Comparison of ENCODE assay signal across 10 cellular contexts in genomic region chr6:43436577-43437282, GRCh38. TPM values are rescaled to one million over a fixed set of nuclear protein-coding genes. Genes with fewer than 3 reads are reported as not detected.
A peak's percentile ranks its signal among the peaks of the same experiment; 100 is the strongest.
DNase-seq lines count a peak whose midpoint lies in the region; ATAC-seq, FAIRE-seq and TF ChIP-seq lines count a peak whose summit lies in the region.
"Had no signal": no experiment of that assay in that cellular context is flagged by ENCODE, and none has a peak within 500 bp of the region (broad histone marks: within the 10 kb centered on the region; RNA-seq: fewer than 3 reads in every experiment).

No MANE protein-coding gene starts in this region.

- TF ChIP-seq RAD21 in A549 (conservative IDR thresholded peaks at IDR 0.05 in 1 of 2, IDR thresholded peaks at IDR 0.05 in 1 of 2), result no peak

- H3K9me3 ChIP-seq in A549, result no peaks in the 10 kb centered on the region

- POLR2A ChIA-PET in A549 (lab: Yijun Ruan, JAX), result interaction anchor here (0.6 to 2.2 kb wide), 3 partner anchors 9 to 67 kb away, joined by 3 to 14 read pairs (median 5); partner anchors contain the start of genes ABCC10 and ZNF318

- DNase-seq in A549 (ENCODE audit: low read depth in 1 of 2, low spot score in 1 of 2) (peak; percentile 48 to 62), HuH-7.5 (ENCODE audit: low spot score) (peak; percentile 79), dermis microvascular lymphatic vessel endothelial cell (ENCODE audit: low read depth in 2 of 2) (peak; percentile 65 to 73), mucosa of gallbladder (ENCODE audit: low spot score) (peak; percentile 25), NOMO-1 treated with DMSO at 0.1 percent for 48 hours (lab: John Stamatoyannopoulos, UW; ENCODE audit: unreplicated experiment) (no peak), COR-L47 (lab: John Stamatoyannopoulos, UW) (no peak), NCI-H1436 treated with DMSO at 0.1 percent for 48 hours (lab: John Stamatoyannopoulos, UW) (no peak)
- no peak for DNase-seq in activated CD8-positive, alpha-beta memory T cell treated with anti-CD3 and anti-CD28 coated beads, Interleukin-2, amount 50 U/mL, for 48 hours
- DNase-seq: DND-41, hypothalamus had no signal

- TF ChIP-seq CTCF in A549 (IDR thresholded peaks at IDR 0.05), result no peak

- TF ChIP-seq POLR2A in A549 (IDR thresholded peaks at IDR 0.05; ENCODE audit: low read length), result no peak

- CTCF ChIA-PET in A549 (lab: Yijun Ruan, JAX), result interaction anchor here (1.1 to 1.4 kb wide), 8 partner anchors 9 to 265 kb away, joined by 3 to 5 read pairs (median 4); partner anchors contain the start of gene CRIP3

- WGBS in A549 (ENCODE audit: missing lambda C conversion rate), result 35% methylated on average over 5 of the region's 5 CpGs

- FAIRE-seq in A549 (lab: Jason Lieb, UNC), result no peak

- H3K27ac ChIP-seq in A549, result peak overlapping the region; percentile 47 to 70; a peak in 4 of 6 replicates

- ATAC-seq in A549, result peak; percentile 55 to 79; a peak in 3 of 6 replicates

- H3K4me1 ChIP-seq in A549, result peaks cover 20% of the 10 kb centered on the region

- no peak for TF ChIP-seq EP300 in A549 (IDR thresholded peaks at IDR 0.05)

- peak overlapping the region; percentile 69 for H3K4me2 ChIP-seq in A549

- no peak overlapping the region for H3K4me3 ChIP-seq in A549

TF ChIP-seq in A549, 52 proteins besides CTCF, POLR2A, EP300 and RAD21:
- no peak for TF ChIP-seq GATA3 (IDR thresholded peaks at IDR 0.05; ENCODE audit: borderline replicate concordance)
- TF ChIP-seq FOSL2 (IDR thresholded peaks at IDR 0.05), result no peak
- peak; percentile 31; the same call in 1 of the 2 replicates for TF ChIP-seq FOSL2 (CRISPR knock-in tag; IDR thresholded peaks at IDR 0.05)
- TF ChIP-seq JUN (IDR thresholded peaks at IDR 0.05), result 0 out of 5 replicates have a peak, but pooled peaks of 1 of the 2 experiments have one; percentile 20

RNA-seq across cellular contexts. Expression of gene ABCC10, which starts 9.4 kb away (rescaled TPM):
- polyA plus RNA-seq in A549 (2011; rRNA removed), result 6.8 and 8.5 TPM in 2 replicates
- polyA plus RNA-seq in A549 (2012; cell fraction: cytosol; rRNA removed), result 11.0 and 13.5 TPM in 2 replicates
- polyA plus RNA-seq in A549 (2012; cell fraction: nucleus; rRNA removed), result 38.8 and 53.0 TPM in 2 replicates
- polyA plus RNA-seq in A549 (2017; fragmentation: RNase III; extraction: RNeasy Plus Mini Kit Qiagen cat#74134 plus additional on column Dnase treatment), result 8.9 to 10.5 TPM (median 9.3 TPM) in 3 replicates
- 12.4 and 14.1 TPM in 2 replicates for polyA minus RNA-seq in A549 (2011; rRNA and poly(A)+ RNA removed)
- total RNA-seq in dermis microvascular lymphatic vessel endothelial cell, result 11.7 and 15.7 TPM in 2 replicates
- 46.8 TPM for total RNA-seq in mucosa of gallbladder

RNA-seq across cellular contexts. Expression of gene DLK2, which starts 18.6 kb away (rescaled TPM):
- polyA plus RNA-seq in A549 (2011; rRNA removed) (2.9 and 3.4 TPM in 2 replicates), A549 (2017; fragmentation: RNase III; extraction: RNeasy Plus Mini Kit Qiagen cat#74134 plus additional on column Dnase treatment) (2.2 to 2.6 TPM (median 2.5 TPM) in 3 replicates)
- polyA plus RNA-seq in A549 (2012; cell fraction: cytosol; rRNA removed), result 11.1 and 13.5 TPM in 2 replicates
- 14.6 and 15.5 TPM in 2 replicates for polyA plus RNA-seq in A549 (2012; cell fraction: nucleus; rRNA removed)
- 2.6 and 4.0 TPM in 2 replicates for polyA minus RNA-seq in A549 (2011; rRNA and poly(A)+ RNA removed)
- total RNA-seq in dermis microvascular lymphatic vessel endothelial cell (0.39 and 0.76 TPM in 2 replicates), mucosa of gallbladder (0.37 TPM)

RNA-seq across cellular contexts. Expression of gene TJAP1, which starts 40.6 kb away (rescaled TPM):
- polyA plus RNA-seq in A549 (2011; rRNA removed) (12.7 and 15.7 TPM in 2 replicates), A549 (2017; fragmentation: RNase III; extraction: RNeasy Plus Mini Kit Qiagen cat#74134 plus additional on column Dnase treatment) (12.7 to 13.7 TPM (median 13.1 TPM) in 3 replicates)
- 20.3 and 22.3 TPM in 2 replicates for polyA plus RNA-seq in A549 (2012; cell fraction: cytosol; rRNA removed)
- 76.6 and 77.3 TPM in 2 replicates for polyA plus RNA-seq in A549 (2012; cell fraction: nucleus; rRNA removed)
- polyA minus RNA-seq in A549 (2011; rRNA and poly(A)+ RNA removed), result 9.9 and 12.7 TPM in 2 replicates
- total RNA-seq in dermis microvascular lymphatic vessel endothelial cell (7.3 and 9.0 TPM in 2 replicates), mucosa of gallbladder (41.0 TPM)

Comparison
In these comparisons a context has a peak if more than half of its experiments do, and no peak if none do; other contexts are left out.
1. DNase-seq: peak in A549 (2 of 2), HuH-7.5 (single experiment), dermis microvascular lymphatic vessel endothelial cell (2 of 2) and mucosa of gallbladder (single experiment); none in activated CD8-positive, alpha-beta memory T cell treated with anti-CD3 and anti-CD28 coated beads, Interleukin-2, amount 50 U/mL, for 48 hours (single experiment), NOMO-1 treated with DMSO at 0.1 percent for 48 hours (single experiment), COR-L47 (single experiment) and NCI-H1436 treated with DMSO at 0.1 percent for 48 hours (single experiment).